Comparison of ENCODE assay signal across 26 cellular contexts in the genomic region with DNA sequence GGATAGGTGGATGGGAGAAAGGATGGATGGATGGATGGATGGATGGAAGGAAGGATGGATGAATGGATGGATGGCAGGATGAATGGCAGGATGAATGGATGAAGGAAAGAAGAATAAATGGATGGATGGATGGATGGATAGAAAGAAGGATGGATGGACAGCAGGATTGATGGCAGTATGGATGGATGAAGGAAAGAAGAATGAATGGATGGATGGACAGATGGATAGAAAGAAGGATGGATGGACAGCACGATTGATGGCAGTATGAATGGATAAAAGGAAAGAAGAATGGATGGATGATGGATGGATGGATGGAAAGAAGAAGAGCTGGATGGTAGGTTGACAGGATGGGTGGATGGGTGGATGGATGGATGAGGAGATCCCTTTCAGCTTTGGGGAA.
"Had no signal": no experiment of that assay in that cellular context is flagged by ENCODE, and none has a peak within 500 bp of the region (broad histone marks: within the 10 kb centered on the region; RNA-seq: fewer than 3 reads in every experiment).

No MANE protein-coding gene starts in this region.

- H3K4me1 ChIP-seq: parathyroid adenoma, psoas muscle, spleen, suprapubic skin, testis, tibial artery, transverse colon, upper lobe of right lung, uterus had no signal

- DNase-seq: naive thymus-derived CD8-positive, alpha-beta T cell; nephron progenitor cell; nucleus accumbens; posterior cingulate gyrus; psoas muscle; right cardiac atrium; spleen; stimulated activated CD4-positive, alpha-beta T cell treated with anti-CD3 and anti-CD28 coated beads, Interleukin-12 subunit alpha, Interleukin-12 subunit beta, amount 100 ng/mL, for 4 hours; stimulated activated CD4-positive, alpha-beta T cell treated with anti-CD3 and anti-CD28 coated beads, Interleukin-1b, Interleukin-23, amount 100 ng/mL, for 48 hours; stimulated activated CD4-positive, alpha-beta T cell treated with anti-CD3 and anti-CD28 coated beads, Interleukin-4, amount 100 ng/mL, for 1 hour; stimulated activated CD4-positive, alpha-beta T cell treated with anti-CD3 and anti-CD28 coated beads, Interleukin-4, amount 100 ng/mL, for 4 hours; stimulated activated CD8-positive, alpha-beta memory T cell treated with anti-CD3 and anti-CD28 coated beads, Interleukin-4, amount 100 ng/mL, for 48 hours; stimulated activated naive CD4-positive, alpha-beta T cell; stimulated activated naive CD8-positive, alpha-beta T cell treated with anti-CD3 and anti-CD28 coated beads, Interleukin-15, amount 100 ng/mL, for 72 hours; stimulated activated naive CD8-positive, alpha-beta T cell treated with anti-CD3 and anti-CD28 coated beads, Interleukin-15, Interleukin-2, amounts not matched to agents 100 U/mL and 50 U/mL, for 24 hours; substantia nigra; testis; tibial artery; transverse colon; upper lobe of right lung; uterus had no signal

- H3K27ac ChIP-seq: neutrophil, parathyroid adenoma, psoas muscle, skin epidermis, spleen, suprapubic skin, testis, tibial artery, transverse colon, upper lobe of right lung, uterus had no signal

- H3K9me3 ChIP-seq: neutrophil, psoas muscle, spleen, suprapubic skin, testis, tibial artery, transverse colon, upper lobe of right lung, uterus had no signal

- H3K27me3 ChIP-seq: suprapubic skin, testis, tibial artery, upper lobe of right lung, uterus had no signal

- H3K4me3 ChIP-seq: psoas muscle, skin epidermis, smooth muscle cell, spleen, suprapubic skin, testis, tibial artery, transverse colon, upper lobe of right lung, uterus had no signal

- H3K36me3 ChIP-seq: neutrophil, spleen, suprapubic skin, tibial artery, transverse colon, upper lobe of right lung, uterus had no signal
